Comparison of ENCODE assay signal across 23 cellular contexts in genomic region chr15:56883088-56883487, GRCh38.
"Had no signal": no experiment of that assay in that cellular context is flagged by ENCODE, and none has a peak within 500 bp of the region (broad histone marks: within the 10 kb centered on the region; RNA-seq: fewer than 3 reads in every experiment).

No MANE protein-coding gene starts in this region.

- H3K79me2 ChIP-seq: hepatocyte had no signal

- H3K4me2 ChIP-seq: hepatocyte had no signal

- ATAC-seq: foreskin keratinocyte; gastroesophageal sphincter; heart left ventricle; left lobe of liver; natural killer cell; pancreas; right lobe of liver; stimulated activated naive B cell treated with anti-CD40 and anti-IgM and Interleukin-4, amounts not matched to agents 10 μg/mL and 1 μg/mL and 100 μg/mL, for 72 hours had no signal

- H3K27me3 ChIP-seq: dorsolateral prefrontal cortex, esophagus muscularis mucosa, foreskin keratinocyte, gastroesophageal sphincter, heart left ventricle, hepatocyte, neutrophil, pancreas, right lobe of liver, tibial nerve, upper lobe of left lung had no signal

- H3K9me3 ChIP-seq: esophagus muscularis mucosa, gastroesophageal sphincter, heart left ventricle, neutrophil, pancreas, right lobe of liver, thoracic aorta, tibial nerve, upper lobe of left lung had no signal

- H3K36me3 ChIP-seq: esophagus muscularis mucosa, gastroesophageal sphincter, heart left ventricle, neutrophil, pancreas, right lobe of liver, thoracic aorta, tibial nerve, upper lobe of left lung had no signal

- DNase-seq: dorsolateral prefrontal cortex; effector CD8-positive, alpha-beta T cell; endodermal cell; foreskin keratinocyte; heart left ventricle; kidney; natural killer cell; pancreas; right lobe of liver; small intestine; stimulated activated CD4-positive, alpha-beta T cell treated with anti-CD3 and anti-CD28 coated beads, Interleukin-15, amount 100 ng/mL, for 24 hours; stimulated activated CD4-positive, alpha-beta T cell treated with anti-CD3 and anti-CD28 coated beads, Interleukin-2, amount 100 ng/mL, for 48 hours; stimulated activated naive B cell treated with anti-CD40 and anti-IgM and Interleukin-4, amounts not matched to agents 10 μg/mL and 1 μg/mL and 100 μg/mL, for 72 hours; upper lobe of left lung had no signal

- H2AFZ ChIP-seq: hepatocyte had no signal

- H3K27ac ChIP-seq: dorsolateral prefrontal cortex, epithelial cell of prostate, esophagus muscularis mucosa, foreskin keratinocyte, gastroesophageal sphincter, heart left ventricle, hepatocyte, neutrophil, pancreas, right lobe of liver, thoracic aorta, tibial nerve, upper lobe of left lung had no signal

- H3K4me3 ChIP-seq: dorsolateral prefrontal cortex, esophagus muscularis mucosa, gastroesophageal sphincter, heart left ventricle, hepatocyte, lung, pancreas, right lobe of liver, thoracic aorta, tibial nerve, upper lobe of left lung had no signal
